Comparison of ENCODE assay signal across 7 cellular contexts in genomic region chr3:177596822-177597271, GRCh38.
DNase-seq lines count a peak whose midpoint lies in the region; ATAC-seq, FAIRE-seq and TF ChIP-seq lines count a peak whose summit lies in the region.

No MANE protein-coding gene starts in this region.

- H3K4me3 ChIP-seq in spleen, result peak overlapping the region in 1 of 8 donors; percentile 29
- H3K4me3 ChIP-seq in kidney (ENCODE audit: low read length in 2 of 2), result no peak overlapping the region

- DNase-seq in RWPE1 (ENCODE audit: low spot score) (peak; percentile 51), glomerular visceral epithelial cell (ENCODE audit: extremely low spot score) (peak; percentile 28), spleen (no peak), kidney (no peak), SIG-M5 treated with dmso at 0.1 percent for 504 hours (lab: John Stamatoyannopoulos, UW; ENCODE audit: unreplicated experiment) (no peak)

- intact Hi-C loops in spleen (cut with DNase I; ENCODE audit: low total_unique reads) (no loop called here), kidney (cut with DNase I) (no loop called here)

- no peak for TF ChIP-seq POLR2A in spleen (IDR thresholded peaks at IDR 0.05)

- TF ChIP-seq CTCF in RWPE1 (conservative IDR thresholded peaks at IDR 0.05; ENCODE audit: low read depth) (no peak), spleen (IDR thresholded peaks at IDR 0.05 in 8 of 11, conservative IDR thresholded peaks at IDR 0.05 in 3 of 11) (no peak), kidney (IDR thresholded peaks at IDR 0.05; ENCODE audit: borderline replicate concordance, extremely low read depth, insufficient read depth) (no peak)

- WGBS in spleen, 5 donors, result 93 to 100% (median 95%) methylated on average over 1 of the region's 1 CpG

- TF ChIP-seq EP300 in Ishikawa (IDR thresholded peaks at IDR 0.05; ENCODE audit: borderline replicate concordance), result peak; percentile 52

- no peak for FAIRE-seq in kidney (lab: Jason Lieb, UNC)

- CTCF ChIA-PET in RWPE1 (lab: Yijun Ruan, JAX), result interaction anchor here (1.0 kb wide), 1 partner anchor 237 kb away, joined by 4 read pairs; no protein-coding TSS in a partner anchor

- no peak overlapping the region for H3K9ac ChIP-seq in kidney (ENCODE audit: low read length in 2 of 2)

- TF ChIP-seq RAD21 in Ishikawa (IDR thresholded peaks at IDR 0.05; ENCODE audit: low read depth), result no peak

- H3K36me3 ChIP-seq in spleen (no peaks in the 10 kb centered on the region), kidney (ENCODE audit: control insufficient read depth in 1 of 2, insufficient read depth in 2 of 2, low read length in 2 of 2) (no peaks in the 10 kb centered on the region)

- H3K27ac ChIP-seq in RWPE1 (peak overlapping the region; percentile 73), spleen (peak overlapping the region; percentile 65 to 83 (median 79)), kidney (ENCODE audit: low read depth in 2 of 2, low read length in 2 of 2) (peak overlapping the region in 1 of 2 donors; percentile 40)

- ATAC-seq in GM18498 (IDR thresholded peaks at IDR 0.05; ENCODE audit: unreplicated experiment), result no peak

- H3K9me3 ChIP-seq in spleen, result no peaks in the 10 kb centered on the region
- H3K9me3 ChIP-seq in kidney (ENCODE audit: control insufficient read depth in 1 of 2, low read length in 2 of 2), result no peaks in the 10 kb centered on the region

- POLR2A ChIA-PET in RWPE1 (lab: Yijun Ruan, JAX; ENCODE audit: low non-redundant PET), result interaction anchor here (1.1 kb wide), 1 partner anchor 147 kb away, joined by 3 read pairs; no protein-coding TSS in a partner anchor

- no peaks in the 10 kb centered on the region for H3K27me3 ChIP-seq in spleen (replicated peaks in 1 of 7)

- H3K4me1 ChIP-seq in spleen (peaks cover 33 to 88% (median 63%) of the 10 kb centered on the region in 6 donors), kidney (ENCODE audit: control insufficient read depth in 1 of 2, insufficient read depth in 1 of 2, low read depth in 1 of 2, low read length in 2 of 2) (peaks cover 16 to 27% of the 10 kb centered on the region in 2 donors)

TF ChIP-seq in Ishikawa, 13 proteins besides CTCF, POLR2A, EP300 and RAD21:
- TF ChIP-seq FOXM1 (IDR thresholded peaks at IDR 0.05; ENCODE audit: borderline replicate concordance, low read depth) (no peak), EGR1 (IDR thresholded peaks at IDR 0.05) (no peak), USF1 (IDR thresholded peaks at IDR 0.05) (no peak), TAF1 (IDR thresholded peaks at IDR 0.05; ENCODE audit: low read depth) (no peak; the same call in 1 of the 2 replicates), ZBTB7A (IDR thresholded peaks at IDR 0.05; ENCODE audit: low read depth) (no peak), TCF12 (IDR thresholded peaks at IDR 0.05; ENCODE audit: low read depth) (no peak), CREB1 (IDR thresholded peaks at IDR 0.05; ENCODE audit: low read depth) (no peak), CEBPB (IDR thresholded peaks at IDR 0.05) (no peak), NFIC (IDR thresholded peaks at IDR 0.05) (0 out of 2 replicates have a peak, but pooled peaks have one; percentile 35), YY1 (IDR thresholded peaks at IDR 0.05; ENCODE audit: low read depth) (no peak), REST (IDR thresholded peaks at IDR 0.05; ENCODE audit: low read depth) (no peak), MAX (IDR thresholded peaks at IDR 0.05) (no peak; the same call in 1 of the 2 replicates), TEAD4 (IDR thresholded peaks at IDR 0.05) (peak; percentile 18; the same call in 1 of the 2 replicates)

Comparison
In these comparisons a context has a peak if more than half of its experiments do, and no peak if none do; other contexts are left out.
1. DNase-seq: peak in RWPE1 (single experiment) and glomerular visceral epithelial cell (single experiment); none in spleen (single experiment), kidney (single experiment) and SIG-M5 treated with dmso at 0.1 percent for 504 hours (single experiment).